1 cellular context compared by ENCODE assay signal in the genomic region with DNA sequence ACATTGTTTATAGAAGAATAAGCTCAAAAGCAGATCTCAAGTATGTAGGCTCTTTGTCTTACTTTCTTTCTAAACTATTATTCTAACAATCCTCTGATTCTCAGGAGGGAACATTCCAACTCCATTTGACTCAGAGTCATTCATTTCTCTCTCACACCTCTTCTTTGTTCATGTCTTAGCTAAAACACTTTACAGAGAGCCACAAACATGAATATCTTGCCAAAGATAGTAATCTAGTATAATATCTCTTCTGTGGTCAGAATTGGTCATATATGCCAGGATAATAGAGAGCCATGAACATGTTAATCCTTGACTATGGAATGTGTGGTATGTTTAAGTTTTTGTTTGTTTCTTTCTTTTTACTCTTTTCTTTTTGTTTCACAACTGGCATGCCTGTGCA.
TF ChIP-seq lines count a peak whose summit lies in the region.

No MANE protein-coding gene starts in this region.

TF ChIP-seq in H1, 55 proteins besides CTCF, POLR2A, EP300 and RAD21:
- TF ChIP-seq GTF2F1 (IDR thresholded peaks at IDR 0.05; ENCODE audit: borderline replicate concordance, low read depth, low read length) (no peak), EZH2 (IDR thresholded peaks at IDR 0.05; ENCODE audit: low read depth, low read length, severe bottlenecking) (no peak), FOSL1 (IDR thresholded peaks at IDR 0.05; ENCODE audit: insufficient read depth, low read depth, low read length) (no peak), CREB1 (IDR thresholded peaks at IDR 0.05) (no peak), NANOG (IDR thresholded peaks at IDR 0.05; ENCODE audit: insufficient read depth, low read depth, low read length, poor library complexity, severe bottlenecking) (no peak), TAF1 (IDR thresholded peaks at IDR 0.05; ENCODE audit: low read depth, low read length) (no peak), SUZ12 (IDR thresholded peaks at IDR 0.05; ENCODE audit: low read length) (no peak), EGR1 (IDR thresholded peaks at IDR 0.05; ENCODE audit: borderline replicate concordance, low read depth, low read length) (no peak), CTBP2 (IDR thresholded peaks at IDR 0.05; ENCODE audit: borderline replicate concordance, insufficient read depth, insufficient read length, low read length) (no peak), SIX5 (IDR thresholded peaks at IDR 0.05; ENCODE audit: low read depth, low read length) (no peak), CEBPB (IDR thresholded peaks at IDR 0.05; ENCODE audit: low read depth, low read length) (no peak), JUND (IDR thresholded peaks at IDR 0.05; ENCODE audit: low read length) (no peak), TCF12 (IDR thresholded peaks at IDR 0.05; ENCODE audit: low read depth, low read length) (no peak), HDAC6 (IDR thresholded peaks at IDR 0.05; ENCODE audit: low read depth, low read length) (no peak), YY1 (IDR thresholded peaks at IDR 0.05; ENCODE audit: low read depth, low read length) (no peak), GABPA (IDR thresholded peaks at IDR 0.05; ENCODE audit: borderline replicate concordance, insufficient read depth, low read length) (no peak), SRF (IDR thresholded peaks at IDR 0.05; ENCODE audit: low read depth, low read length) (no peak), RNF2 (IDR thresholded peaks at IDR 0.05; ENCODE audit: borderline replicate concordance, low read depth, low read length, missing control alignments, poor library complexity, severe bottlenecking) (no peak), SP2 (IDR thresholded peaks at IDR 0.05; ENCODE audit: low read length) (no peak)
